ENCODE assay signal across 23 cellular contexts in the genomic region with DNA sequence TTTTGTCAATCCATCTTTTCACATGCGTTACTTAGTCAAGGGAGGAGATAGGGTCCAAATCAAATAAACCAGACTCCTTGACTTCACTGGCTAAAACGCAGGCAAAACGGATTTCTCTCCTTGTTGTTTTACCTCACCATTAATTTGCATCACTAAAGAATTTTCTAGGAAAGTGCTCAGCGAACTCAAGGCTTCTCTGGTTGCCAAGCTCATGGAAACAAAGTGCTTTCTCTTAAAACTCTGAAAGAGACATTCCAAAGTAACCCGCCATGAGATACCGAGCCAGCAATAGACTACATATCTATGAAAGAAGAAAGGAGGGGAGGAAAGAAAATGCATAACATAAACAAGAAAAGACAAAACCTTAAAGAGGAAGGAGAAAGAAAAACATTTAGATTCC.
"Had no signal": no experiment of that assay in that cellular context is flagged by ENCODE, and none has a peak within 500 bp of the region (broad histone marks: within the 10 kb centered on the region; RNA-seq: fewer than 3 reads in every experiment).

No MANE protein-coding gene starts in this region.

- H3K4me1 ChIP-seq: body of pancreas, colonic mucosa, psoas muscle, tibial nerve had no signal

- H3K4me1 Mint-ChIP-seq: naive B cell had no signal

- ATAC-seq: activated T-cell treated with anti-CD3 and anti-CD28 coated beads, Interleukin-2, amount 50 U/mL, for 72 hours; body of pancreas; left lobe of liver; mucosa of descending colon; psoas muscle; right cardiac atrium had no signal

- H3K4me3 Mint-ChIP-seq: activated T-cell treated with anti-CD3 and anti-CD28 coated beads, Interleukin-2, amount 50 U/mL, for 72 hours; endodermal cell; naive B cell; neural crest cell; stimulated activated naive CD8-positive, alpha-beta T cell treated with anti-CD3 and anti-CD28 coated beads, Interleukin-15, Interleukin-2, amounts not matched to agents 100 ng/mL and 50 ng/mL, for 24 hours; T-helper 1 cell treated with Interleukin-12 subunit alpha and Interleukin-12 subunit beta and Interleukin-4 antibody, amounts not matched to agents 30 μg/mL and 1 μg/mL, for 36 hours had no signal

- H3K4me3 ChIP-seq: body of pancreas, colonic mucosa, mucosa of descending colon, psoas muscle, tibial nerve had no signal

- H3K9me3 ChIP-seq: body of pancreas, colonic mucosa, mucosa of descending colon, psoas muscle, tibial nerve had no signal

- H3K9me3 Mint-ChIP-seq: activated T-cell treated with anti-CD3 and anti-CD28 coated beads, Interleukin-2, amount 50 U/mL, for 72 hours; endodermal cell; neural crest cell; stimulated activated naive CD8-positive, alpha-beta T cell treated with anti-CD3 and anti-CD28 coated beads, Interleukin-15, Interleukin-2, amounts not matched to agents 100 ng/mL and 50 ng/mL, for 24 hours; T-helper 1 cell treated with Interleukin-12 subunit alpha and Interleukin-12 subunit beta and Interleukin-4 antibody, amounts not matched to agents 30 μg/mL and 1 μg/mL, for 36 hours had no signal

- DNase-seq: activated CD4-positive, alpha-beta T cell treated with anti-CD3 and anti-CD28 coated beads, Interleukin-2, amount 50 U/mL, for 1 hour; activated CD4-positive, CD25-positive, alpha-beta regulatory T cell treated with anti-CD3 and anti-CD28 coated beads, Interleukin-2, amount 50 U/mL, for 72 hours; activated CD8-positive, alpha-beta memory T cell treated with anti-CD3 and anti-CD28 coated beads for 24 hours; activated CD8-positive, alpha-beta memory T cell treated with anti-CD3 and anti-CD28 coated beads, Interleukin-2, amount 50 U/mL, for 48 hours; activated effector memory CD4-positive, alpha-beta T cell treated with anti-CD3 and anti-CD28 coated beads, Interleukin-2, amount 50 U/mL, for 16 hours; activated naive CD4-positive, alpha-beta T cell treated with anti-CD3 and anti-CD28 coated beads, Interleukin-2, amount 50 U/mL, for 16 hours; activated T-cell treated with anti-CD3 and anti-CD28 coated beads, Interleukin-2, amount 50 U/mL, for 72 hours; body of pancreas; caudate nucleus; colonic mucosa; endodermal cell; foreskin fibroblast; kidney; mucosa of descending colon; naive B cell; psoas muscle; right cardiac atrium had no signal

- H3K36me3 ChIP-seq: colonic mucosa, tibial nerve had no signal

- H3K27me3 ChIP-seq: body of pancreas, colonic mucosa, tibial nerve had no signal

- H3K27ac ChIP-seq: body of pancreas, colonic mucosa, epithelial cell of prostate, psoas muscle, tibial nerve had no signal

- H3K36me3 Mint-ChIP-seq: naive B cell had no signal

- H3K27me3 Mint-ChIP-seq: naive B cell; stimulated activated naive CD8-positive, alpha-beta T cell treated with anti-CD3 and anti-CD28 coated beads, Interleukin-15, Interleukin-2, amounts not matched to agents 100 ng/mL and 50 ng/mL, for 24 hours had no signal

- H3K27ac Mint-ChIP-seq: activated T-cell treated with anti-CD3 and anti-CD28 coated beads, Interleukin-2, amount 50 U/mL, for 72 hours; endodermal cell; naive B cell; stimulated activated naive CD8-positive, alpha-beta T cell treated with anti-CD3 and anti-CD28 coated beads, Interleukin-15, Interleukin-2, amounts not matched to agents 100 ng/mL and 50 ng/mL, for 24 hours; T-helper 1 cell treated with Interleukin-12 subunit alpha and Interleukin-12 subunit beta and Interleukin-4 antibody, amounts not matched to agents 30 μg/mL and 1 μg/mL, for 36 hours had no signal
